Comparison of ENCODE assay signal across 10 cellular contexts in genomic region chr17:10063730-10064221, GRCh38.
A peak's percentile ranks its signal among the peaks of the same experiment; 100 is the strongest.
DNase-seq lines count a peak whose midpoint lies in the region; ATAC-seq, FAIRE-seq and TF ChIP-seq lines count a peak whose summit lies in the region.
"Had no signal": no experiment of that assay in that cellular context is flagged by ENCODE, and none has a peak within 500 bp of the region (broad histone marks: within the 10 kb centered on the region; RNA-seq: fewer than 3 reads in every experiment).

No MANE protein-coding gene starts in this region.

- intact Hi-C loops in upper lobe of right lung (cut with DNase I), result no loop called here

- no peaks in the 10 kb centered on the region for H3K9me3 ChIP-seq in upper lobe of right lung

- H3K27ac Mint-ChIP-seq in brain, result peak overlapping the region in 4 of 5 experiments; percentile 21 to 81 (median 54)

- H3K27me3 ChIP-seq in upper lobe of right lung, result no peaks in the 10 kb centered on the region
- H3K27me3 ChIP-seq: dorsolateral prefrontal cortex, Peyer's patch had no signal

- H3K4me1 ChIP-seq in upper lobe of right lung, result peaks cover 20% of the 10 kb centered on the region
- H3K4me1 ChIP-seq: Peyer's patch had no signal

- peak; percentile 24 to 31 for DNase-seq in activated T-cell treated with anti-CD3 and anti-CD28 coated beads, Interleukin-2, amount 50 U/mL, for 48 hours
- no peak for DNase-seq in activated T-cell treated with anti-CD3 and anti-CD28 coated beads, Interleukin-2, amount 50 U/mL, for 1 hour
- peak; percentile 41 for DNase-seq in mucosa of gallbladder (ENCODE audit: low spot score)
- no peak for DNase-seq in upper lobe of right lung
- DNase-seq in COLO668 (lab: John Stamatoyannopoulos, UW; ENCODE audit: unreplicated experiment), result no peak
- DNase-seq in frontal cortex (ENCODE audit: low spot score in 2 of 2), result no peak
- DNase-seq in NCI-H1930 (lab: John Stamatoyannopoulos, UW), result no peak
- DNase-seq: dorsolateral prefrontal cortex had no signal

- no peak overlapping the region for H3K4me3 ChIP-seq in upper lobe of right lung
- H3K4me3 ChIP-seq: dorsolateral prefrontal cortex, Peyer's patch had no signal

- H3K4me3 Mint-ChIP-seq in brain, result no peak overlapping the region

- no peaks in the 10 kb centered on the region for H3K36me3 ChIP-seq in upper lobe of right lung
- H3K36me3 ChIP-seq: Peyer's patch had no signal

- H3K9me3 Mint-ChIP-seq in brain, result peaks cover 8 to 19% (median 14%) of the 10 kb centered on the region in 5 experiments

- H3K36me3 Mint-ChIP-seq in brain, result peaks cover 8% of the 10 kb centered on the region

- H3K4me1 Mint-ChIP-seq in brain, result peaks cover 50% of the 10 kb centered on the region

- ATAC-seq in upper lobe of right lung, result peak; percentile 80

- H3K27ac ChIP-seq in upper lobe of right lung, result no peak overlapping the region

- no peak for TF ChIP-seq CTCF in brain (conservative IDR thresholded peaks at IDR 0.05)
- no peak for TF ChIP-seq CTCF in upper lobe of right lung (IDR thresholded peaks at IDR 0.05)

- peaks cover 4% of the 10 kb centered on the region for H3K27me3 Mint-ChIP-seq in brain

- no peak for FAIRE-seq in frontal cortex (lab: Jason Lieb, UNC)

Comparison
In these comparisons a context has a peak if more than half of its experiments do, and no peak if none do; other contexts are left out.
1. DNase-seq: peak in activated T-cell treated with anti-CD3 and anti-CD28 coated beads, Interleukin-2, amount 50 U/mL, for 48 hours (2 of 2) and mucosa of gallbladder (single experiment); none in activated T-cell treated with anti-CD3 and anti-CD28 coated beads, Interleukin-2, amount 50 U/mL, for 1 hour (single experiment), upper lobe of right lung (single experiment), COLO668 (single experiment), frontal cortex (0 of 2) and NCI-H1930 (0 of 2).